ENCODE assay signal across 20 cellular contexts in the genomic region with DNA sequence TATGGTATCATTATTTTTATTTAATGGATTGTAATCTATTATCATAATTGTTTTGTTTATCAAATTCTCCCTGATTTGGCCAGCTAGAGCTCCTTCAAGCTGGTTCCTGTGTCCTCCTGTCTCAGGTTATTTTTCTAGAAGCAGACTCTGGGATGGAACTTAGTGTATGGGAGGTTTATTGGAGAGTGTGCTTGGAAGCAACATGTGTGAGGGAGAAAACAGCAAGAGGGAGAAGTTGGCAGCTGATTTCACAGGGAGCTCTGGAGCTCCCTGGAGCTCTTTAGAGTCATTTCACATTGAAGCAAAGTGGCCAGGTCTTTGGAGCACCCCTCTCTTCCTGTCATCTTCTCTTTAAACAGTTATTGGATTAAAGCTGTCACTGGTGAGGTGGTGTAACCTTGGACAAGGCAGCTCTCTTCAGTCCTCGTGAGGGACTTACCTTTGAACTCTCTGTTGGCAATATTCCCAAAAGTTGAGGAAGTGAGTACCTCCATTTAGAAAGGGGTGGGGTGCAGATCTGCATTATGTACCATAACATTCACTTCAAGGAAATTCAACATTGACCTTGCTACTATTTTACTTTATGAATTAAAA.
DNase-seq lines count a peak whose midpoint lies in the region; ATAC-seq and TF ChIP-seq lines count a peak whose summit lies in the region.
"Had no signal": no experiment of that assay in that cellular context is flagged by ENCODE, and none has a peak within 500 bp of the region (broad histone marks: within the 10 kb centered on the region; RNA-seq: fewer than 3 reads in every experiment).

No MANE protein-coding gene starts in this region.

- no peaks in the 10 kb centered on the region for H4K20me1 ChIP-seq in hepatocyte (ENCODE audit: insufficient read depth, poor library complexity, severe bottlenecking)

- no peaks in the 10 kb centered on the region for H3K4me1 ChIP-seq in hepatocyte (ENCODE audit: insufficient read depth)
- H3K4me1 ChIP-seq in mucosa of descending colon (ENCODE audit: low read depth), result peaks cover 5% of the 10 kb centered on the region
- peaks cover 0 to 5% (median 2%) of the 10 kb centered on the region in 4 donors for H3K4me1 ChIP-seq in stomach

- no peak for TF ChIP-seq EP300 in stomach (IDR thresholded peaks at IDR 0.05)

- TF ChIP-seq POLR2A in stomach (IDR thresholded peaks at IDR 0.05), result no peak

- H3K4me3 ChIP-seq in hepatocyte (no peak overlapping the region), mucosa of descending colon (no peak overlapping the region), stomach (no peak overlapping the region)
- H3K4me3 ChIP-seq: K562 had no signal

- H3K9me3 ChIP-seq in hepatocyte (ENCODE audit: low read depth) (no peaks in the 10 kb centered on the region), mucosa of descending colon (no peaks in the 10 kb centered on the region), stomach (no peaks in the 10 kb centered on the region)

- DNase-seq in DMS53 (lab: John Stamatoyannopoulos, UW) (peak; percentile 13), DMS53 treated with DMSO at 0.1 percent for 48 hours (lab: John Stamatoyannopoulos, UW; ENCODE audit: unreplicated experiment) (no peak), hepatocyte (ENCODE audit: low spot score) (peak; percentile 12), mucosa of descending colon (peak in 1 of 3 donors; percentile 58), stomach (no peak)
- no peak for DNase-seq in activated CD4-positive, alpha-beta T cell treated with anti-CD3 and anti-CD28 coated beads for 4 hours
- DNase-seq: CD8-positive, alpha-beta memory T cell; Kasumi-1; MV-4-11; NCI-H1105; NCI-H1436 treated with DMSO at 0.1 percent for 48 hours; NCI-H187 treated with DMSO at 0.1 percent for 48 hours; NCI-H2107; NCI-H524; NCI-H774; SHP77 treated with DMSO at 0.1 percent for 48 hours had no signal

- H3K4me2 ChIP-seq in hepatocyte, result no peak overlapping the region

- H3K36me3 ChIP-seq in hepatocyte (replicated peaks; ENCODE audit: insufficient read depth, low read depth), result no peaks in the 10 kb centered on the region
- no peaks in the 10 kb centered on the region for H3K36me3 ChIP-seq in mucosa of descending colon (ENCODE audit: low read depth)
- no peaks in the 10 kb centered on the region for H3K36me3 ChIP-seq in stomach

- H3K27ac ChIP-seq in hepatocyte, result no peak overlapping the region
- H3K27ac ChIP-seq in stomach, result peak overlapping the region in 1 of 5 donors; percentile 2
- H3K27ac ChIP-seq: 22Rv1, C4-2B had no signal

- H3K79me2 ChIP-seq in hepatocyte, result no peaks in the 10 kb centered on the region

- 61% methylated on average over 1 of the region's 1 CpG for WGBS in hepatocyte (ENCODE audit: low lambda C conversion rate, missing lambda C conversion rate)
- WGBS in stomach, 5 donors, result 13 to 28% (median 25%) methylated on average over 1 of the region's 1 CpG

- TF ChIP-seq CTCF in hepatocyte (IDR thresholded peaks at IDR 0.05; ENCODE audit: poor library complexity) (no peak), mucosa of descending colon (IDR thresholded peaks at IDR 0.05) (no peak), stomach (IDR thresholded peaks at IDR 0.05) (no peak)

- ATAC-seq in mucosa of descending colon, result peak; percentile 98
- ATAC-seq in GM19324 (IDR thresholded peaks at IDR 0.05; ENCODE audit: low FRiP score, unreplicated experiment), result no peak
- ATAC-seq: K562 had no signal

- no peak overlapping the region for H2AFZ ChIP-seq in hepatocyte

- H3K27me3 ChIP-seq in hepatocyte, result no peaks in the 10 kb centered on the region
- H3K27me3 ChIP-seq in stomach, result no peaks in the 10 kb centered on the region

- intact Hi-C loops in mucosa of descending colon (cut with DNase I, micrococcal nuclease) (no loop called here), stomach (cut with DNase I; ENCODE audit: low total_unique reads) (no loop called here)

- no peaks in the 10 kb centered on the region for H3K9me2 ChIP-seq in hepatocyte (replicated peaks; ENCODE audit: insufficient read depth)

Comparison
In these comparisons a context has a peak if more than half of its experiments do, and no peak if none do; other contexts are left out.
1. DNase-seq: peak in DMS53 (single experiment) and hepatocyte (single experiment); none in DMS53 treated with DMSO at 0.1 percent for 48 hours (single experiment), activated CD4-positive, alpha-beta T cell treated with anti-CD3 and anti-CD28 coated beads for 4 hours (0 of 2) and stomach (single experiment).